ENCODE assay signal across 8 cellular contexts in genomic region chr19:29812080-29812880, GRCh38. TPM values are rescaled to one million over a fixed set of nuclear protein-coding genes. Genes with fewer than 3 reads are reported as not detected.
DNase-seq lines count a peak whose midpoint lies in the region; ATAC-seq and TF ChIP-seq lines count a peak whose summit lies in the region.

No MANE protein-coding gene starts in this region.

- H3K4me1 Mint-ChIP-seq in CD4-positive, CD25-positive, alpha-beta regulatory T cell, result peaks cover 6 to 25% (median 15%) of the 10 kb centered on the region in 4 donors

- H3K4me1 ChIP-seq in CD4-positive, CD25-positive, alpha-beta regulatory T cell (ENCODE audit: control insufficient read depth, insufficient read depth, low read length, poor library complexity, severe bottlenecking), result peaks cover 9% of the 10 kb centered on the region
- H3K4me1 ChIP-seq in tibial artery, result peaks cover 0 to 16% (median 10%) of the 10 kb centered on the region in 4 donors

- peak overlapping the region; percentile 44 for H3K4me3 ChIP-seq in CD4-positive, CD25-positive, alpha-beta regulatory T cell (ENCODE audit: low read depth, low read length)
- H3K4me3 ChIP-seq in LNCaP clone FGC (ENCODE audit: low read depth, low read length) (peak overlapping the region; percentile 56), tibial artery (peak overlapping the region; percentile 54 to 75)

- TF ChIP-seq CTCF in GM20000 (IDR thresholded peaks at IDR 0.05; ENCODE audit: extremely low read depth, missing control alignments) (no peak), LNCaP clone FGC (IDR thresholded peaks at IDR 0.05; ENCODE audit: control insufficient read depth, extremely low read depth, insufficient read depth) (no peak), tibial artery (IDR thresholded peaks at IDR 0.05) (no peak)

- intact Hi-C loops in tibial artery (cut with DNase I; ENCODE audit: low total_unique reads), result loop anchor here (2.0 kb wide), 1 partner anchor 65 kb away; no protein-coding TSS in a partner anchor

- H3K9me3 ChIP-seq in CD4-positive, CD25-positive, alpha-beta regulatory T cell (ENCODE audit: control insufficient read depth in 2 of 2, low read length in 2 of 2), result no peaks in the 10 kb centered on the region
- H3K9me3 ChIP-seq in tibial artery, result no peaks in the 10 kb centered on the region

- peak overlapping the region; percentile 92 to 98 (median 96) for H3K4me3 Mint-ChIP-seq in CD4-positive, CD25-positive, alpha-beta regulatory T cell

- H3K36me3 ChIP-seq in CD4-positive, CD25-positive, alpha-beta regulatory T cell (ENCODE audit: control insufficient read depth, insufficient read depth, low read length), result peaks cover 3% of the 10 kb centered on the region
- H3K36me3 ChIP-seq in tibial artery, result no peaks in the 10 kb centered on the region

- H3K9me3 Mint-ChIP-seq in CD4-positive, CD25-positive, alpha-beta regulatory T cell, result peaks cover 0 to 2% (median 0%) of the 10 kb centered on the region in 7 donors

- no peaks in the 10 kb centered on the region for H3K27me3 ChIP-seq in CD4-positive, CD25-positive, alpha-beta regulatory T cell (ENCODE audit: control insufficient read depth, insufficient read depth, low read length)
- no peaks in the 10 kb centered on the region for H3K27me3 ChIP-seq in tibial artery

- H3K36me3 Mint-ChIP-seq in CD4-positive, CD25-positive, alpha-beta regulatory T cell, result peaks cover 4% of the 10 kb centered on the region

- DNase-seq in CD4-positive, CD25-positive, alpha-beta regulatory T cell, result peak in 1 of 3 donors; percentile 16
- DNase-seq in GM20000 (ENCODE audit: low spot score) (peak; percentile 42), LNCaP clone FGC (ENCODE audit: low read depth) (no peak), astrocyte of the hippocampus (ENCODE audit: low read depth, low spot score) (peak; percentile 29), left lobe of liver (ENCODE audit: low spot score) (peak; percentile 52), tibial artery (peak in 1 of 2 donors; percentile 69), retina (no peak), NCI-H187 treated with DMSO at 0.1 percent for 48 hours (lab: John Stamatoyannopoulos, UW) (no peak)

- no peak for ATAC-seq in CD4-positive, CD25-positive, alpha-beta regulatory T cell (ENCODE audit: low read depth in 2 of 2)
- ATAC-seq in left lobe of liver, result no peak

- peaks cover 5% of the 10 kb centered on the region for H3K27me3 Mint-ChIP-seq in CD4-positive, CD25-positive, alpha-beta regulatory T cell

- peak overlapping the region; percentile 91 to 93 (median 92) for H3K27ac Mint-ChIP-seq in CD4-positive, CD25-positive, alpha-beta regulatory T cell

- no peak overlapping the region for H3K27ac ChIP-seq in CD4-positive, CD25-positive, alpha-beta regulatory T cell (ENCODE audit: insufficient read depth, low read length, poor library complexity, severe bottlenecking)
- no peak overlapping the region for H3K27ac ChIP-seq in tibial artery

RNA-seq across cellular contexts. Expression of gene CCNE1, which starts 0.5 kb away (rescaled TPM):
- 18.5 TPM for total RNA-seq in CD4-positive, CD25-positive, alpha-beta regulatory T cell
- 1 to 10 TPM in 3 of 4 donors, under 1 TPM in 1; 0.88 to 4.7 (median 2.7) TPM for polyA plus RNA-seq in CD4-positive, CD25-positive, alpha-beta regulatory T cell
- 0.20 TPM for total RNA-seq in left lobe of liver

Comparison
In these comparisons a context has a peak if more than half of its experiments do, and no peak if none do; other contexts are left out.
1. DNase-seq: peak in GM20000 (single experiment), astrocyte of the hippocampus (single experiment) and left lobe of liver (single experiment); none in LNCaP clone FGC (single experiment), retina (single experiment) and NCI-H187 treated with DMSO at 0.1 percent for 48 hours (single experiment).
2. RNA of gene CCNE1, which starts 0.5 kb away (total RNA-seq): 18.5 TPM in CD4-positive, CD25-positive, alpha-beta regulatory T cell (single experiment); 0.20 TPM in left lobe of liver (single experiment); every median in the first group is over 10 times any median in the second.
3. Peak in every context shown above with its lines, with median percentiles within 50 percentile points of each other: H3K4me3 ChIP-seq.